8 cellular contexts compared by ENCODE assay signal in genomic region chr6:6390849-6391602, GRCh38.
DNase-seq lines count a peak whose midpoint lies in the region; ATAC-seq and TF ChIP-seq lines count a peak whose summit lies in the region.
"Had no signal": no experiment of that assay in that cellular context is flagged by ENCODE, and none has a peak within 500 bp of the region (broad histone marks: within the 10 kb centered on the region; RNA-seq: fewer than 3 reads in every experiment).

No MANE protein-coding gene starts in this region.

- no peaks in the 10 kb centered on the region for H3K9me3 Mint-ChIP-seq in stimulated activated naive B cell treated with anti-CD40 and anti-IgM and Interleukin-4, amounts not matched to agents 10 μg/mL and 1 μg/mL and 100 μg/mL, for 72 hours

- no peak overlapping the region for H3K4me3 ChIP-seq in effector memory CD4-positive, alpha-beta T cell (ENCODE audit: insufficient read depth, low read depth, low read length, poor library complexity, severe bottlenecking)

- H3K27me3 ChIP-seq in effector memory CD4-positive, alpha-beta T cell (replicated peaks; ENCODE audit: control insufficient read depth, insufficient read depth, low read length, poor library complexity, severe bottlenecking) = no peaks in the 10 kb centered on the region

- H3K4me1 Mint-ChIP-seq in stimulated activated naive B cell treated with anti-CD40 and anti-IgM and Interleukin-4, amounts not matched to agents 10 μg/mL and 1 μg/mL and 100 μg/mL, for 72 hours = peaks cover 36 to 60% of the 10 kb centered on the region in 2 donors
- H3K4me1 Mint-ChIP-seq: activated CD4-positive, alpha-beta T cell treated with anti-CD3 and anti-CD28 coated beads for 36 hours had no signal

- H3K4me1 ChIP-seq in effector memory CD4-positive, alpha-beta T cell (ENCODE audit: control insufficient read depth, insufficient read depth, low read length, poor library complexity, severe bottlenecking) = no peaks in the 10 kb centered on the region

- H3K27ac ChIP-seq in effector memory CD4-positive, alpha-beta T cell (ENCODE audit: insufficient read depth, low read length, poor library complexity, severe bottlenecking) = no peak overlapping the region

- DNase-seq in stimulated activated naive B cell treated with anti-CD40 and anti-IgM and Interleukin-4, amounts not matched to agents 10 μg/mL and 1 μg/mL and 100 μg/mL, for 72 hours = peak; percentile 60
- DNase-seq in left lobe of liver (ENCODE audit: low spot score) (no peak), SHP77 (lab: John Stamatoyannopoulos, UW) (no peak)
- DNase-seq in effector memory CD4-positive, alpha-beta T cell = no peak
- DNase-seq: activated CD4-positive, alpha-beta T cell treated with anti-CD3 and anti-CD28 coated beads for 36 hours had no signal

- H3K27me3 Mint-ChIP-seq in stimulated activated naive B cell treated with anti-CD40 and anti-IgM and Interleukin-4, amounts not matched to agents 10 μg/mL and 1 μg/mL and 100 μg/mL, for 72 hours = peaks cover 3 to 9% of the 10 kb centered on the region in 2 donors

- H3K4me3 Mint-ChIP-seq in stimulated activated naive B cell treated with anti-CD40 and anti-IgM and Interleukin-4, amounts not matched to agents 10 μg/mL and 1 μg/mL and 100 μg/mL, for 72 hours = peak overlapping the region; percentile 65 to 70
- H3K4me3 Mint-ChIP-seq: activated CD4-positive, alpha-beta T cell treated with anti-CD3 and anti-CD28 coated beads for 36 hours had no signal

- no peaks in the 10 kb centered on the region for H3K9me3 ChIP-seq in effector memory CD4-positive, alpha-beta T cell (ENCODE audit: control insufficient read depth, low read length)

- peaks cover 0 to 2% of the 10 kb centered on the region in 2 donors for H3K36me3 Mint-ChIP-seq in stimulated activated naive B cell treated with anti-CD40 and anti-IgM and Interleukin-4, amounts not matched to agents 10 μg/mL and 1 μg/mL and 100 μg/mL, for 72 hours

- in situ Hi-C loops in GM18951 (cut with MboI; ENCODE audit: low sequenced_read_pairs, unreplicated experiment) = loop anchor here (10.0 kb wide), 1 partner anchor 66 kb away; the partner anchor contains the start of gene F13A1

- H3K36me3 ChIP-seq in effector memory CD4-positive, alpha-beta T cell (ENCODE audit: control insufficient read depth, insufficient read depth, low read length) = no peaks in the 10 kb centered on the region

- H3K27ac Mint-ChIP-seq in stimulated activated naive B cell treated with anti-CD40 and anti-IgM and Interleukin-4, amounts not matched to agents 10 μg/mL and 1 μg/mL and 100 μg/mL, for 72 hours = peak overlapping the region; percentile 92
- H3K27ac Mint-ChIP-seq: activated CD4-positive, alpha-beta T cell treated with anti-CD3 and anti-CD28 coated beads for 36 hours had no signal

- peak; percentile 54 for ATAC-seq in GM21825 (IDR thresholded peaks at IDR 0.05; ENCODE audit: unreplicated experiment)
- ATAC-seq in HG03460 (IDR thresholded peaks at IDR 0.05; ENCODE audit: unreplicated experiment) = peak; percentile 44
- peak; percentile 90 to 93 for ATAC-seq in stimulated activated naive B cell treated with anti-CD40 and anti-IgM and Interleukin-4, amounts not matched to agents 10 μg/mL and 1 μg/mL and 100 μg/mL, for 72 hours (replicated peaks)
- no peak for ATAC-seq in left lobe of liver
- ATAC-seq: activated CD4-positive, alpha-beta T cell treated with anti-CD3 and anti-CD28 coated beads for 36 hours had no signal

- TF ChIP-seq POLR2A in GM18951 (IDR thresholded peaks at IDR 0.05; ENCODE audit: extremely low read depth, insufficient read depth, insufficient read length) = peak; percentile 15
